Comparison of ENCODE assay signal across 1 cellular context in the genomic region with DNA sequence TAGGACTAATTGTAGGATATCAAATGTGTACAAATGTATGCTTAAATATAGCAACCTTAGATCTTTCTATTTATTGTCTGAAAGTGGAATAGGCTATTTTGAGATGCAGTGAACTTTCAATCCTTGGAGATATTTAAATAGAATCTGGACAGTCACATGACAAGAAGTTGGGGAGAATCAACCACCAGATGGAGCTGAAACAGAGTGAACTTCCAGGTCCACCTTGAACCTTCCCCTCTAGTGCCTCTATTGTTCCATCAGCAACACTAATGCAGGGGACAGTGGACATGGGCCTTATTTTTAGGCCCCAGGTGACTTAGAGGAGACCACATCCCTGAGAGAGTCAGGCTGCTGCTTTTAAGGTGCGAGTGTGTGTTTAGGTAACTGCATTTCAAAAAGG.
TF ChIP-seq lines count a peak whose summit lies in the region.

No MANE protein-coding gene starts in this region.

TF ChIP-seq in A549, 52 proteins besides CTCF, POLR2A, EP300 and RAD21 (continued from another document):
- no peak for TF ChIP-seq CEBPB (IDR thresholded peaks at IDR 0.05)
- no peak for TF ChIP-seq CHD4 (IDR thresholded peaks at IDR 0.05; ENCODE audit: borderline replicate concordance)
